ENCODE assay signal across 24 cellular contexts in genomic region chr10:116748471-116748870, GRCh38.
"Had no signal": no experiment of that assay in that cellular context is flagged by ENCODE, and none has a peak within 500 bp of the region (broad histone marks: within the 10 kb centered on the region; RNA-seq: fewer than 3 reads in every experiment).

No MANE protein-coding gene starts in this region.

- H3K4me1 ChIP-seq: neural progenitor cell, testis, transverse colon had no signal

- H3K27ac ChIP-seq: heart right ventricle, neural progenitor cell, right atrium auricular region, spleen, testis, transverse colon had no signal

- H3K4me3 ChIP-seq: heart right ventricle, neural progenitor cell, right atrium auricular region, spleen, testis, transverse colon had no signal

- ATAC-seq: activated CD8-positive, alpha-beta T cell treated with anti-CD3 and anti-CD28 coated beads for 36 hours; activated naive CD8-positive, alpha-beta T cell treated with anti-CD3 and anti-CD28 coated beads, Interleukin-2, amount 50 U/mL, for 24 hours; activated T-cell treated with anti-CD3 and anti-CD28 coated beads, Interleukin-2, amount 50 U/mL, for 4 hours; activated T-helper 17 cell treated with anti-CD3 and anti-CD28 coated beads, Interleukin-2, amount 50 U/mL, for 72 hours; left ventricle myocardium superior; natural killer cell; stimulated activated naive CD8-positive, alpha-beta T cell treated with anti-CD3 and anti-CD28 coated beads, Interleukin-15, Interleukin-2, amounts not matched to agents 100 U/mL and 50 U/mL, for 24 hours had no signal

- DNase-seq: activated B cell treated with CpG ODN at 0.5 μM for 24 hours; activated CD4-positive, alpha-beta T cell treated with anti-CD3 and anti-CD28 coated beads, Interleukin-2, amount 50 U/mL, for 1 hour; activated CD8-positive, alpha-beta T cell treated with anti-CD3 and anti-CD28 coated beads for 36 hours; activated naive CD8-positive, alpha-beta T cell treated with anti-CD3 and anti-CD28 coated beads, Interleukin-2, amount 50 U/mL, for 24 hours; activated T-cell treated with anti-CD3 and anti-CD28 coated beads, Interleukin-2, amount 50 U/mL, for 4 hours; amygdala; central memory CD4-positive, alpha-beta T cell; endodermal cell; foreskin melanocyte; heart right ventricle; left ventricle myocardium superior; midbrain; natural killer cell; occipital lobe; spleen; stimulated activated CD4-positive, alpha-beta T cell treated with anti-CD3 and anti-CD28 coated beads, Interleukin-4, amount 100 ng/mL, for 1 hour; stimulated activated naive CD8-positive, alpha-beta T cell treated with anti-CD3 and anti-CD28 coated beads, Interleukin-15, Interleukin-2, amounts not matched to agents 100 U/mL and 50 U/mL, for 24 hours; T-helper 1 cell; testis had no signal

- H3K9me3 ChIP-seq: heart right ventricle, right atrium auricular region, spleen, testis, transverse colon had no signal

- H3K4me2 ChIP-seq: neural progenitor cell had no signal

- FAIRE-seq: urothelium cell line had no signal

- H3K9ac ChIP-seq: neural progenitor cell had no signal

- H3K27me3 ChIP-seq: right atrium auricular region, testis, transverse colon had no signal

- H2AFZ ChIP-seq: neural progenitor cell had no signal

- H3K36me3 ChIP-seq: heart right ventricle, neural progenitor cell, right atrium auricular region, spleen, transverse colon had no signal
